ENCODE assay signal across 10 cellular contexts in genomic region chr12:127893875-127894635, GRCh38.
DNase-seq lines count a peak whose midpoint lies in the region; ATAC-seq, FAIRE-seq and TF ChIP-seq lines count a peak whose summit lies in the region.
"Had no signal": no experiment of that assay in that cellular context is flagged by ENCODE, and none has a peak within 500 bp of the region (broad histone marks: within the 10 kb centered on the region; RNA-seq: fewer than 3 reads in every experiment).

No MANE protein-coding gene starts in this region.

- no peak overlapping the region for H3K27ac Mint-ChIP-seq in T-helper 17 cell
- H3K27ac Mint-ChIP-seq: naive B cell had no signal

- TF ChIP-seq POLR2A in GM12892 (IDR thresholded peaks at IDR 0.05; ENCODE audit: low read depth, low read length), result no peak

- H3K9me2 ChIP-seq in OCI-LY1 (ENCODE audit: low read depth, low read length), result no peaks in the 10 kb centered on the region

- no peaks in the 10 kb centered on the region for H3K36me3 ChIP-seq in OCI-LY1 (ENCODE audit: insufficient read depth, low read length)

- no peaks in the 10 kb centered on the region for H3K36me3 Mint-ChIP-seq in T-helper 17 cell (ENCODE audit: low read depth)
- H3K36me3 Mint-ChIP-seq: naive B cell had no signal

- H3K4me3 ChIP-seq in OCI-LY1 (ENCODE audit: low read depth, low read length, poor library complexity, severe bottlenecking), result no peak overlapping the region
- no peak overlapping the region for H3K4me3 ChIP-seq in fibroblast of mammary gland (ENCODE audit: control insufficient read depth, low read depth, low read length)

- no peak for FAIRE-seq in GM12892 (lab: Jason Lieb, UNC)

- H2AFZ ChIP-seq in OCI-LY1 (ENCODE audit: low read length), result no peak overlapping the region

- no peaks in the 10 kb centered on the region for H3K79me2 ChIP-seq in OCI-LY1 (ENCODE audit: insufficient read depth, low read length)

- no peaks in the 10 kb centered on the region for H3K4me1 ChIP-seq in OCI-LY1 (ENCODE audit: insufficient read depth, low read length, severe bottlenecking)

- no peaks in the 10 kb centered on the region for H3F3A ChIP-seq in OCI-LY1 (ENCODE audit: insufficient read depth, low read length)

- DNase-seq in DMS 273 (lab: John Stamatoyannopoulos, UW; ENCODE audit: unreplicated experiment) (peak; percentile 21), DMS 273 treated with DMSO at 0.1 percent for 48 hours (lab: John Stamatoyannopoulos, UW) (no peak), fibroblast of mammary gland (ENCODE audit: low read depth) (no peak), putamen (ENCODE audit: low spot score) (peak; percentile 30), T-helper 17 cell (no peak), GM12892 (ENCODE audit: insufficient read length) (no peak)
- DNase-seq: 8988T, naive B cell had no signal

- no peaks in the 10 kb centered on the region for H3K27me3 Mint-ChIP-seq in T-helper 17 cell

- H4K20me1 ChIP-seq in OCI-LY1 (ENCODE audit: insufficient read depth, low read length), result no peaks in the 10 kb centered on the region

- no peaks in the 10 kb centered on the region for H3K4me1 Mint-ChIP-seq in T-helper 17 cell
- H3K4me1 Mint-ChIP-seq: naive B cell had no signal

- H3K27ac ChIP-seq in OCI-LY1 (ENCODE audit: low read depth, low read length, poor library complexity, severe bottlenecking), result no peak overlapping the region

- H3K4me2 ChIP-seq in OCI-LY1 (ENCODE audit: low read length), result no peak overlapping the region

- ATAC-seq in T-helper 17 cell (no peak), SK-N-SH treated with all-trans-retinoic acid at 6 μM for 48 hours (no peak)

- no peak overlapping the region for H3K9ac ChIP-seq in OCI-LY1 (ENCODE audit: low read length)

- TF ChIP-seq CTCF in OCI-LY1 (IDR thresholded peaks at IDR 0.05; ENCODE audit: low read length) (peak; percentile 53), fibroblast of mammary gland (conservative IDR thresholded peaks at IDR 0.05; ENCODE audit: control insufficient read depth, insufficient read depth, low read depth, low read length) (peak; percentile 15)

- no peak overlapping the region for H3K4me3 Mint-ChIP-seq in T-helper 17 cell
- H3K4me3 Mint-ChIP-seq: naive B cell had no signal

- H3K27me3 ChIP-seq in OCI-LY1 (ENCODE audit: insufficient read depth, low read length), result no peaks in the 10 kb centered on the region

- H3K9me3 ChIP-seq in OCI-LY1 (ENCODE audit: low read length), result no peaks in the 10 kb centered on the region
- H3K9me3 ChIP-seq in T-helper 17 cell (ENCODE audit: control insufficient read depth, low read length, poor library complexity, severe bottlenecking), result no peaks in the 10 kb centered on the region

TF ChIP-seq in SK-N-SH treated with all-trans-retinoic acid at 6 μM for 48 hours, 23 proteins besides CTCF, POLR2A, EP300 and RAD21:
- TF ChIP-seq ZC3H10 (CRISPR knock-in tag; IDR thresholded peaks at IDR 0.05) (no peak), ZNF8 (CRISPR knock-in tag; IDR thresholded peaks at IDR 0.05) (no peak), ARNTL (CRISPR knock-in tag; IDR thresholded peaks at IDR 0.05; ENCODE audit: borderline replicate concordance, low read depth) (no peak), ZNF565 (CRISPR knock-in tag; conservative IDR thresholded peaks at IDR 0.05; ENCODE audit: low read depth) (no peak), CREB5 (CRISPR knock-in tag; IDR thresholded peaks at IDR 0.05; ENCODE audit: low read depth) (no peak), SNAI2 (CRISPR knock-in tag; IDR thresholded peaks at IDR 0.05) (no peak), OSR1 (CRISPR knock-in tag; IDR thresholded peaks at IDR 0.05) (no peak)
TF ChIP-seq in SK-N-SH treated with all-trans-retinoic acid at 6 μM for 48 hours: peak in this region for 0.

Comparison
In these comparisons a context has a peak if more than half of its experiments do, and no peak if none do; other contexts are left out.
1. DNase-seq: peak in DMS 273 (single experiment) and putamen (single experiment); none in DMS 273 treated with DMSO at 0.1 percent for 48 hours (single experiment), fibroblast of mammary gland (single experiment), T-helper 17 cell (0 of 3) and GM12892 (single experiment).